Comparison of ENCODE assay signal across 20 cellular contexts in the genomic region with DNA sequence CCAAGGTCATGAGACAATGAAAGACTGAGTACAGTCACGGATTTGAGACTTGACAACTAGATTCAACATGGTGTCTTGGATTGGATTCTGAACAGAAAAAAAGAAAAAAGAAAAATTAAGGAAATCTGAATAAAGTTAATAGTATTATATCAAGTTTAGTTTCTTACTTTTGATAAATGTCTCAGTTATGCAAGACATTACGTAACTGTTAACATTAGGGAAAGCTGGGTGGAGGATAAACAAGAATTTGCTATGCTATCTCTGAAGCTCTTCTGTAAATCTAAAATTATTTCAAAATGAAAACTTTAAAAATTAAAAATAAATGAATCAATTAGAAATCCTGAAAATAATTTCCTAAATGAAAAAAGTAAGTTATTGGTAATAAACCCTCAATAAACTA. TPM values are rescaled to one million over a fixed set of nuclear protein-coding genes. Genes with fewer than 3 reads are reported as not detected.
DNase-seq lines count a peak whose midpoint lies in the region; ATAC-seq, FAIRE-seq and TF ChIP-seq lines count a peak whose summit lies in the region.
"Had no signal": no experiment of that assay in that cellular context is flagged by ENCODE, and none has a peak within 500 bp of the region (broad histone marks: within the 10 kb centered on the region; RNA-seq: fewer than 3 reads in every experiment).

No MANE protein-coding gene starts in this region.

- H3K9ac ChIP-seq in K562 (ENCODE audit: insufficient read depth in 1 of 2, low read depth in 2 of 2, low read length in 2 of 2): no peak overlapping the region
- H3K9ac ChIP-seq: BLaER1 treated with 17β-estradiol and CSF1 and Interleukin-3, amounts not matched to agents 10 nM and 100 nM had no signal

- no peaks in the 10 kb centered on the region for H3K79me2 ChIP-seq in K562 (ENCODE audit: control insufficient read depth, insufficient read depth, low read length)

- BruUV-seq in K562 (replicated peaks; lab: Mats Ljungman, UMichigan): no TSS peak

- POLR2A ChIA-PET in K562 (lab: Yijun Ruan, JAX): interaction anchor here (1.4 to 1.6 kb wide), 2 partner anchors 9 to 15 kb away, joined by 4 to 5 read pairs; partner anchors contain the start of gene DCAF12

- peak overlapping the region; percentile 44 for H3K27ac ChIP-seq in left ventricle myocardium inferior (replicated peaks)
- H3K27ac ChIP-seq in right atrium auricular region: peak overlapping the region in 1 of 2 donors; percentile 13
- H3K27ac ChIP-seq in K562 (ENCODE audit: extremely low read depth, low read depth, low read length): no peak overlapping the region
- no peak overlapping the region for H3K27ac ChIP-seq in ascending aorta

- H3K4me1 ChIP-seq in left ventricle myocardium inferior (peaks cover 17% of the 10 kb centered on the region), right atrium auricular region (no peaks in the 10 kb centered on the region), K562 (replicated peaks in 1 of 2; ENCODE audit: control insufficient read depth in 2 of 2, insufficient read depth in 2 of 2, low read length in 2 of 2) (peaks cover 3 to 15% of the 10 kb centered on the region in 2 experiments; a peak in 4 of 5 replicates), ascending aorta (no peaks in the 10 kb centered on the region)
- H3K4me1 ChIP-seq: HAP-1 had no signal

- intact Hi-C loops in left ventricle myocardium inferior (cut with micrococcal nuclease): no loop called here
- intact Hi-C loops in K562 (cut with micrococcal nuclease): no loop called here
- intact Hi-C loops in ascending aorta (cut with DNase I): no loop called here

- TF ChIP-seq CTCF in left ventricle myocardium inferior (IDR thresholded peaks at IDR 0.05; ENCODE audit: borderline replicate concordance): no peak
- no peak for TF ChIP-seq CTCF in right atrium auricular region (IDR thresholded peaks at IDR 0.05)
- no peak for TF ChIP-seq CTCF in K562 (IDR thresholded peaks at IDR 0.05 in 2 of 3, conservative IDR thresholded peaks at IDR 0.05 in 1 of 3; ENCODE audit: insufficient read depth in 2 of 3, low read depth in 1 of 3, low read length in 3 of 3)
- TF ChIP-seq CTCF in ascending aorta (IDR thresholded peaks at IDR 0.05): no peak

- in situ Hi-C loops in K562 (cut with MboI): no loop called here

- no peaks in the 10 kb centered on the region for H4K20me1 ChIP-seq in K562 (replicated peaks; ENCODE audit: control insufficient read depth, insufficient read depth, low read length)
- H4K20me1 ChIP-seq: BLaER1 treated with 17β-estradiol and CSF1 and Interleukin-3, amounts not matched to agents 10 nM and 100 nM had no signal

- CTCF ChIA-PET in K562 (lab: Yijun Ruan, JAX; ENCODE audit: low intra/inter-chr PET ratio): no interaction called here

- H3K27me3 ChIP-seq in left ventricle myocardium inferior (ENCODE audit: low read depth): no peaks in the 10 kb centered on the region
- no peaks in the 10 kb centered on the region for H3K27me3 ChIP-seq in right atrium auricular region
- no peaks in the 10 kb centered on the region for H3K27me3 ChIP-seq in K562 (ENCODE audit: control insufficient read depth in 2 of 2, insufficient read depth in 2 of 2, low read length in 2 of 2)
- H3K27me3 ChIP-seq in ascending aorta: no peaks in the 10 kb centered on the region
- H3K27me3 ChIP-seq: BLaER1 treated with 17β-estradiol and CSF1 and Interleukin-3, amounts not matched to agents 10 nM and 100 nM had no signal

- DNase-seq in left ventricle myocardium inferior (no peak), right atrium auricular region (ENCODE audit: low spot score) (no peak), K562 (ENCODE audit: extremely low read depth in 1 of 4, low spot score in 3 of 4) (no peak), iris pigment epithelial cell (ENCODE audit: low read depth) (peak; percentile 26), NCI-H2107 treated with DMSO at 0.1 percent for 48 hours (lab: John Stamatoyannopoulos, UW; ENCODE audit: unreplicated experiment) (no peak), SW 1271 (lab: John Stamatoyannopoulos, UW) (no peak), ascending aorta (ENCODE audit: low spot score in 2 of 2) (no peak), OCI-M2 (lab: John Stamatoyannopoulos, UW; ENCODE audit: unreplicated experiment) (no peak)
- DNase-seq: 8988T; ACHN; CD4-positive, alpha-beta T cell; DMS153; DMS79 treated with DMSO at 0.1 percent for 48 hours; EL; GDM1 had no signal

- TF ChIP-seq EP300 in K562 (IDR thresholded peaks at IDR 0.05; ENCODE audit: low read length): no peak

- no peak overlapping the region for H3K4me3 ChIP-seq in left ventricle myocardium inferior
- no peak overlapping the region for H3K4me3 ChIP-seq in right atrium auricular region
- no peak overlapping the region for H3K4me3 ChIP-seq in K562
- H3K4me3 ChIP-seq in ascending aorta: no peak overlapping the region
- H3K4me3 ChIP-seq: BLaER1 treated with 17β-estradiol and CSF1 and Interleukin-3, amounts not matched to agents 10 nM and 100 nM; HAP-1 had no signal

- no peaks in the 10 kb centered on the region for H3K9me1 ChIP-seq in K562 (ENCODE audit: control insufficient read depth, insufficient read depth, low read length)

- H3K36me3 ChIP-seq in left ventricle myocardium inferior: no peaks in the 10 kb centered on the region
- H3K36me3 ChIP-seq in right atrium auricular region: no peaks in the 10 kb centered on the region
- no peaks in the 10 kb centered on the region for H3K36me3 ChIP-seq in K562 (ENCODE audit: control insufficient read depth, insufficient read depth, low read length)
- H3K36me3 ChIP-seq in ascending aorta: no peaks in the 10 kb centered on the region
- H3K36me3 ChIP-seq: BLaER1 treated with 17β-estradiol and CSF1 and Interleukin-3, amounts not matched to agents 10 nM and 100 nM; HAP-1 had no signal

- no peak overlapping the region for H3K4me2 ChIP-seq in K562 (ENCODE audit: insufficient read depth, low read length)

- TF ChIP-seq RAD21 in K562 (CRISPR knock-in tag; conservative IDR thresholded peaks at IDR 0.05 in 1 of 2, IDR thresholded peaks at IDR 0.05 in 1 of 2): no peak

- no peak overlapping the region for H2AFZ ChIP-seq in K562 (ENCODE audit: low read depth, low read length)

- H3K9me3 ChIP-seq in left ventricle myocardium inferior (replicated peaks) (no peaks in the 10 kb centered on the region), right atrium auricular region (no peaks in the 10 kb centered on the region), K562 (replicated peaks; ENCODE audit: control insufficient read depth, insufficient read depth, low read depth, low read length) (no peaks in the 10 kb centered on the region), ascending aorta (no peaks in the 10 kb centered on the region)
- H3K9me3 ChIP-seq: HAP-1 had no signal

- WGBS in K562 (ENCODE audit: insufficient coverage, low coverage, missing lambda C conversion rate): 81% methylated on average over 2 of the region's 2 CpGs

- FAIRE-seq in K562 (lab: Jason Lieb, UNC): no peak
- FAIRE-seq: GM12892, GM19239, H1 had no signal

- TF ChIP-seq POLR2A in K562 (conservative IDR thresholded peaks at IDR 0.05): no peak

- no peak for ATAC-seq in K562

TF ChIP-seq in K562, 482 proteins besides CTCF, POLR2A, EP300 and RAD21:
- TF ChIP-seq CEBPG (CRISPR knock-in tag; IDR thresholded peaks at IDR 0.05) (no peak), CEBPG (tag; conservative IDR thresholded peaks at IDR 0.05 in 1 of 2, IDR thresholded peaks at IDR 0.05 in 1 of 2) (peak; percentile 17 to 40; a peak in 1 of 4 replicates), CEBPB (tag; IDR thresholded peaks at IDR 0.05) (peak; percentile 60; the same call in 1 of the 2 replicates), NR1H2 (CRISPR knock-in tag; IDR thresholded peaks at IDR 0.05) (no peak)

RNA-seq across cellular contexts. Expression of gene DCAF12, which starts 14.4 kb away (rescaled TPM):
- total RNA-seq in left ventricle myocardium inferior: 16.4 TPM
- total RNA-seq in right atrium auricular region: 10 to 100 TPM; 20.4 to 20.6 TPM
- total RNA-seq in K562 (2011; cell fraction: chromatin; rRNA removed; ENCODE audit: low replicate concordance): 36.9 and 67.4 TPM in 2 replicates
- 27.3 and 27.6 TPM in 2 replicates for total RNA-seq in K562 (2011; cell fraction: nucleolus; rRNA removed)
- 38.6 and 45.7 TPM in 2 replicates for total RNA-seq in K562 (2011; cell fraction: nucleoplasm; rRNA removed)
- 17.3 and 20.9 TPM in 2 replicates for total RNA-seq in K562 (2014; rRNA removed)
- 32.5 and 35.7 TPM in 2 replicates for total RNA-seq in K562 (2014; rRNA removed; fragmentation: Illumina TruSeq; extraction: Trizol)
- total RNA-seq in K562 (2015; rRNA removed; fragmentation: Illumina TruSeq; extraction: Trizol): 29.6 and 30.8 TPM in 2 replicates
- total RNA-seq in K562 (2021): 38.2 and 42.7 TPM in 2 replicates
- 59.6 and 67.8 TPM in 2 replicates for polyA plus RNA-seq in K562 (2011; rRNA removed)
- polyA plus RNA-seq in K562 (2011; cell fraction: cytosol; rRNA removed): 38.6 and 51.2 TPM in 2 replicates
- polyA plus RNA-seq in K562 (2011; cell fraction: nucleus; rRNA removed): 32.6 and 35.4 TPM in 2 replicates
- 26.1 and 26.8 TPM in 2 replicates for polyA plus RNA-seq in K562 (2012)
- polyA plus RNA-seq in K562 (2014; fragmentation: Illumina TruSeq; extraction: Trizol): 48.6 and 52.8 TPM in 2 replicates
- polyA plus RNA-seq in K562 (2014; fragmentation: Nextera tagmentation; extraction: Ambion mirVana): 10 to 100 TPM; 10.9 to 11.6 TPM
- polyA plus RNA-seq in K562 (2014; rRNA removed): 29.9 and 32.2 TPM in 2 replicates
- 89.8 and 96.2 TPM in 2 replicates for polyA minus RNA-seq in K562 (2011; rRNA and poly(A)+ RNA removed)
- polyA minus RNA-seq in K562 (2011; cell fraction: cytosol; rRNA and poly(A)+ RNA removed): 29.1 and 35.7 TPM in 2 replicates
- 16.0 and 26.4 TPM in 2 replicates for polyA minus RNA-seq in K562 (2011; cell fraction: nucleus; rRNA and poly(A)+ RNA removed)
- 27.5 TPM for total RNA-seq in ascending aorta

RNA-seq across cellular contexts. Expression of gene UBAP1, which starts 38.0 kb away (rescaled TPM):
- total RNA-seq in left ventricle myocardium inferior (37.6 TPM), right atrium auricular region (10 to 100 TPM; 39.4 to 46.4 TPM), K562 (2014; rRNA removed) (9.4 and 12.5 TPM in 2 replicates), K562 (2014; rRNA removed; fragmentation: Illumina TruSeq; extraction: Trizol) (14.9 and 15.0 TPM in 2 replicates), K562 (2015; rRNA removed; fragmentation: Illumina TruSeq; extraction: Trizol) (16.1 and 16.7 TPM in 2 replicates), K562 (2021) (16.5 and 16.6 TPM in 2 replicates), ascending aorta (26.0 TPM)
- 22.6 and 29.0 TPM in 2 replicates for total RNA-seq in K562 (2011; cell fraction: chromatin; rRNA removed; ENCODE audit: low replicate concordance)
- total RNA-seq in K562 (2011; cell fraction: nucleolus; rRNA removed): 15.2 and 15.3 TPM in 2 replicates
- 17.5 and 19.2 TPM in 2 replicates for total RNA-seq in K562 (2011; cell fraction: nucleoplasm; rRNA removed)
- polyA plus RNA-seq in K562 (2011; rRNA removed) (33.4 and 33.7 TPM in 2 replicates), K562 (2014; fragmentation: Illumina TruSeq; extraction: Trizol) (24.9 and 28.9 TPM in 2 replicates), K562 (2014; fragmentation: Nextera tagmentation; extraction: Ambion mirVana) (1 to 10 TPM; 1.3 to 1.5 TPM), K562 (2014; rRNA removed) (18.3 and 21.6 TPM in 2 replicates)
- polyA plus RNA-seq in K562 (2011; cell fraction: cytosol; rRNA removed): 27.3 and 28.0 TPM in 2 replicates
- 13.0 and 15.9 TPM in 2 replicates for polyA plus RNA-seq in K562 (2011; cell fraction: nucleus; rRNA removed)
- polyA plus RNA-seq in K562 (2012): 15.6 and 16.1 TPM in 2 replicates
- polyA minus RNA-seq in K562 (2011; rRNA and poly(A)+ RNA removed): 22.4 and 29.5 TPM in 2 replicates
- 13.3 and 14.4 TPM in 2 replicates for polyA minus RNA-seq in K562 (2011; cell fraction: cytosol; rRNA and poly(A)+ RNA removed)
- 4.0 and 8.6 TPM in 2 replicates for polyA minus RNA-seq in K562 (2011; cell fraction: nucleus; rRNA and poly(A)+ RNA removed)
